29 cellular contexts compared by ENCODE assay signal in the genomic region with DNA sequence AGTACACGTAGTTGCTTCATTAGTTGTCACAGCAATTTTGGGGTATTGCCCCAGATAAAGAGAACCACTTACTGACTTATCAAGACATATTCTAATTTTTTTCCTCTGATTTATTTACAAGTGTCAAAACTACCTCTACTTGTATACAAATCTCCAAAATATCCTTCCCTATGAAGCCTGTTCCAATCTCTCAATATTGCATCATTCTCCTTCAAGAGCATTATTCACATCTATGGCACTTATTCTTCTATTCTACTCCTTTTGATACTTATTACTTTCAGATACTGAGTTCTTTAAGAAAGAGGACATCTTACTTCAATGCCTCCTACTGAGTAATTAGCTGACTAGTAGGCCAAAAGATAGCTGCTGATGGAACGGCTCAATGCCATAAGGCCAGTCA.
DNase-seq lines count a peak whose midpoint lies in the region; ATAC-seq, FAIRE-seq and TF ChIP-seq lines count a peak whose summit lies in the region.
"Had no signal": no experiment of that assay in that cellular context is flagged by ENCODE, and none has a peak within 500 bp of the region (broad histone marks: within the 10 kb centered on the region; RNA-seq: fewer than 3 reads in every experiment).

No MANE protein-coding gene starts in this region.

- H2AFZ ChIP-seq in GM23248 (peak overlapping the region; percentile 13; the same call in 1 of the 2 replicates), astrocyte (ENCODE audit: low read depth, low read length) (no peak overlapping the region)

- H3K27me3 ChIP-seq in GM23248 (replicated peaks; ENCODE audit: insufficient read depth) (no peaks in the 10 kb centered on the region), astrocyte (ENCODE audit: insufficient read depth, low read length) (no peaks in the 10 kb centered on the region), layer of hippocampus (ENCODE audit: control insufficient read depth, insufficient read depth, low read length) (no peaks in the 10 kb centered on the region)
- H3K27me3 ChIP-seq: ascending aorta, neutrophil, tibial artery had no signal

- H3K9ac ChIP-seq in GM23248 (no peak overlapping the region), astrocyte (ENCODE audit: low read length) (no peak overlapping the region)
- H3K9ac ChIP-seq: SK-N-SH had no signal

- peaks cover 44% of the 10 kb centered on the region for H3K4me1 Mint-ChIP-seq in astrocyte (ENCODE audit: low read depth, unreplicated experiment)
- no peaks in the 10 kb centered on the region for H3K4me1 Mint-ChIP-seq in activated CD4-positive, alpha-beta memory T cell treated with anti-CD3 and anti-CD28 coated beads for 36 hours (ENCODE audit: low read depth)
- H3K4me1 Mint-ChIP-seq: activated B cell treated with CpG ODN at 0.5 μM for 24 hours; activated naive CD8-positive, alpha-beta T cell treated with anti-CD3 and anti-CD28 coated beads for 36 hours; B cell; CD4-positive, alpha-beta memory T cell; central memory CD8-positive, alpha-beta T cell; stimulated activated naive CD8-positive, alpha-beta T cell treated with anti-CD3 and anti-CD28 coated beads, Interleukin-15, amount 100 ng/mL, for 72 hours had no signal

- peak overlapping the region; percentile 93 for H3K27ac Mint-ChIP-seq in astrocyte (ENCODE audit: unreplicated experiment)
- H3K27ac Mint-ChIP-seq in activated CD4-positive, alpha-beta memory T cell treated with anti-CD3 and anti-CD28 coated beads for 36 hours, result no peak overlapping the region
- H3K27ac Mint-ChIP-seq: activated B cell treated with CpG ODN at 0.5 μM for 24 hours; activated naive CD8-positive, alpha-beta T cell treated with anti-CD3 and anti-CD28 coated beads for 36 hours; activated T-cell treated with anti-CD3 and anti-CD28 coated beads, Interleukin-2, amount 50 U/mL, for 24 hours; B cell; CD4-positive, alpha-beta memory T cell; stimulated activated naive CD8-positive, alpha-beta T cell treated with anti-CD3 and anti-CD28 coated beads, Interleukin-15, amount 100 ng/mL, for 72 hours had no signal

- H3K36me3 Mint-ChIP-seq in astrocyte (ENCODE audit: low read depth, unreplicated experiment), result no peaks in the 10 kb centered on the region
- H3K36me3 Mint-ChIP-seq in activated CD4-positive, alpha-beta memory T cell treated with anti-CD3 and anti-CD28 coated beads for 36 hours, result no peaks in the 10 kb centered on the region

- no peak for TF ChIP-seq EP300 in A549 (IDR thresholded peaks at IDR 0.05)

- H3K9me3 Mint-ChIP-seq in astrocyte (ENCODE audit: unreplicated experiment), result no peaks in the 10 kb centered on the region
- H3K9me3 Mint-ChIP-seq in activated CD4-positive, alpha-beta memory T cell treated with anti-CD3 and anti-CD28 coated beads for 36 hours, result no peaks in the 10 kb centered on the region
- H3K9me3 Mint-ChIP-seq: activated T-cell treated with anti-CD3 and anti-CD28 coated beads, Interleukin-2, amount 50 U/mL, for 24 hours; central memory CD8-positive, alpha-beta T cell; stimulated activated naive CD8-positive, alpha-beta T cell treated with anti-CD3 and anti-CD28 coated beads, Interleukin-15, amount 100 ng/mL, for 72 hours had no signal

- H3K4me2 ChIP-seq in A549 (peak overlapping the region; percentile 83; the same call in 1 of the 3 replicates), GM23248 (ENCODE audit: unreplicated experiment) (peak overlapping the region; percentile 55), astrocyte (ENCODE audit: low read length) (no peak overlapping the region)
- H3K4me2 ChIP-seq: SK-N-SH had no signal

- in situ Hi-C loops in GM23248 (cut with MboI), result no loop called here

- no peaks in the 10 kb centered on the region for H3K36me3 ChIP-seq in GM23248 (ENCODE audit: low read depth)
- no peaks in the 10 kb centered on the region for H3K36me3 ChIP-seq in astrocyte (ENCODE audit: insufficient read depth, low read length)
- H3K36me3 ChIP-seq: ascending aorta, HAP-1, neutrophil, tibial artery had no signal

- CTCF ChIA-PET in A549 (lab: Yijun Ruan, JAX), result no interaction called here
- CTCF ChIA-PET in activated CD4-positive, alpha-beta memory T cell treated with anti-CD3 and anti-CD28 coated beads for 36 hours (lab: Charles Lee), result no interaction called here

- WGBS in A549 (ENCODE audit: missing lambda C conversion rate), result 95% methylated on average over 2 of the region's 2 CpGs
- WGBS in GM23248 (ENCODE audit: low coverage in 1 of 2, low lambda C conversion rate in 2 of 2, missing lambda C conversion rate in 2 of 2), 2 experiments, result 56 to 58% methylated on average over 2 of the region's 2 CpGs

- POLR2A ChIA-PET in A549 (lab: Yijun Ruan, JAX), result no interaction called here
- POLR2A ChIA-PET in activated CD4-positive, alpha-beta memory T cell treated with anti-CD3 and anti-CD28 coated beads for 36 hours (lab: Charles Lee), result no interaction called here

- H3K4me1 ChIP-seq in A549 (peaks cover 42% of the 10 kb centered on the region), GM23248 (ENCODE audit: insufficient read depth) (peaks cover 56% of the 10 kb centered on the region), astrocyte (ENCODE audit: insufficient read depth, low read length) (peaks cover 13% of the 10 kb centered on the region)

- no peaks in the 10 kb centered on the region for H3K27me3 Mint-ChIP-seq in astrocyte (ENCODE audit: low read depth, unreplicated experiment)
- no peaks in the 10 kb centered on the region for H3K27me3 Mint-ChIP-seq in activated CD4-positive, alpha-beta memory T cell treated with anti-CD3 and anti-CD28 coated beads for 36 hours
- H3K27me3 Mint-ChIP-seq: activated B cell treated with CpG ODN at 0.5 μM for 24 hours; activated naive CD8-positive, alpha-beta T cell treated with anti-CD3 and anti-CD28 coated beads for 36 hours; activated T-cell treated with anti-CD3 and anti-CD28 coated beads, Interleukin-2, amount 50 U/mL, for 24 hours; B cell; central memory CD8-positive, alpha-beta T cell; stimulated activated naive CD8-positive, alpha-beta T cell treated with anti-CD3 and anti-CD28 coated beads, Interleukin-15, amount 100 ng/mL, for 72 hours had no signal

- no peak for TF ChIP-seq RAD21 in A549 (conservative IDR thresholded peaks at IDR 0.05 in 1 of 2, IDR thresholded peaks at IDR 0.05 in 1 of 2)

- H3K79me2 ChIP-seq in GM23248 (ENCODE audit: insufficient read depth) (peaks cover 13% of the 10 kb centered on the region), astrocyte (ENCODE audit: insufficient read depth, low read length) (no peaks in the 10 kb centered on the region)

- TF ChIP-seq CTCF in A549 (IDR thresholded peaks at IDR 0.05) (no peak), astrocyte (IDR thresholded peaks at IDR 0.05; ENCODE audit: insufficient read depth, low read depth, low read length) (no peak)

- FAIRE-seq in A549 (lab: Jason Lieb, UNC) (no peak), astrocyte (lab: Jason Lieb, UNC) (peak; percentile 45)
- FAIRE-seq: endothelial cell of umbilical vein had no signal

- peak overlapping the region in 1 of 2 experiments; percentile 63; a peak in 3 of 6 replicates for H3K27ac ChIP-seq in A549
- peak overlapping the region; percentile 22; the same call in 1 of the 2 replicates for H3K27ac ChIP-seq in GM23248
- no peak overlapping the region for H3K27ac ChIP-seq in astrocyte (ENCODE audit: low read depth, low read length)
- H3K27ac ChIP-seq in layer of hippocampus (ENCODE audit: low read depth, low read length), result peak overlapping the region; percentile 25
- H3K27ac ChIP-seq: neutrophil had no signal

- no peak overlapping the region for H3K4me3 Mint-ChIP-seq in astrocyte (ENCODE audit: unreplicated experiment)
- no peak overlapping the region for H3K4me3 Mint-ChIP-seq in activated CD4-positive, alpha-beta memory T cell treated with anti-CD3 and anti-CD28 coated beads for 36 hours
- H3K4me3 Mint-ChIP-seq: activated B cell treated with CpG ODN at 0.5 μM for 24 hours; activated naive CD8-positive, alpha-beta T cell treated with anti-CD3 and anti-CD28 coated beads for 36 hours; activated T-cell treated with anti-CD3 and anti-CD28 coated beads, Interleukin-2, amount 50 U/mL, for 24 hours; B cell; CD4-positive, alpha-beta memory T cell; central memory CD8-positive, alpha-beta T cell; stimulated activated naive CD8-positive, alpha-beta T cell treated with anti-CD3 and anti-CD28 coated beads, Interleukin-15, amount 100 ng/mL, for 72 hours had no signal

- no peak for ATAC-seq in A549
- no peak for ATAC-seq in HG03457 (IDR thresholded peaks at IDR 0.05; ENCODE audit: unreplicated experiment)
- ATAC-seq: stimulated activated naive CD8-positive, alpha-beta T cell treated with anti-CD3 and anti-CD28 coated beads, Interleukin-15, amount 100 ng/mL, for 72 hours had no signal

- no peak for TF ChIP-seq POLR2A in A549 (IDR thresholded peaks at IDR 0.05; ENCODE audit: low read length)

- no peaks in the 10 kb centered on the region for H3K9me2 ChIP-seq in GM23248 (ENCODE audit: insufficient read depth)
- H3K9me2 ChIP-seq: SK-N-SH had no signal

- intact Hi-C loops in activated CD4-positive, alpha-beta memory T cell treated with anti-CD3 and anti-CD28 coated beads for 36 hours (cut with micrococcal nuclease), result no loop called here

- H3K9me3 ChIP-seq in A549 (no peaks in the 10 kb centered on the region), GM23248 (ENCODE audit: low read depth) (no peaks in the 10 kb centered on the region), astrocyte (ENCODE audit: insufficient read depth, low read depth, low read length) (no peaks in the 10 kb centered on the region)
- H3K9me3 ChIP-seq: ascending aorta, HAP-1, neutrophil, SK-N-SH, tibial artery had no signal

- H3F3A ChIP-seq in GM23248 (ENCODE audit: insufficient read depth), result peaks cover 32% of the 10 kb centered on the region

- H4K20me1 ChIP-seq in GM23248 (ENCODE audit: insufficient read depth) (no peaks in the 10 kb centered on the region), astrocyte (ENCODE audit: insufficient read depth, low read length) (no peaks in the 10 kb centered on the region)

- H3K4me3 ChIP-seq in A549, result no peak overlapping the region
- no peak overlapping the region for H3K4me3 ChIP-seq in GM23248
- no peak overlapping the region for H3K4me3 ChIP-seq in astrocyte (ENCODE audit: insufficient read depth, low read depth, low read length)
- H3K4me3 ChIP-seq: ascending aorta, HAP-1, tibial artery had no signal

- no peak for DNase-seq in A549 (ENCODE audit: low read depth in 1 of 2, low spot score in 1 of 2)
- peak; percentile 24 for DNase-seq in GM23248
- no peak for DNase-seq in astrocyte (ENCODE audit: low read depth)
- no peak for DNase-seq in NCI-H1105 treated with DMSO at 0.1 percent for 48 hours (lab: John Stamatoyannopoulos, UW)
- DNase-seq in cerebellar nuclear complex (lab: John Stamatoyannopoulos, UW), result no peak
- DNase-seq in activated CD4-positive, alpha-beta memory T cell treated with anti-CD3 and anti-CD28 coated beads for 36 hours, result no peak
- DNase-seq: activated B cell treated with CpG ODN at 0.5 μM for 24 hours; activated CD4-positive, alpha-beta T cell treated with anti-CD3 and anti-CD28 coated beads, Interleukin-2, amount 50 U/mL, for 1 hour; activated effector memory CD4-positive, alpha-beta T cell treated with anti-CD3 and anti-CD28 coated beads, Interleukin-2, amount 50 U/mL, for 16 hours; activated naive CD8-positive, alpha-beta T cell treated with anti-CD3 and anti-CD28 coated beads for 36 hours; activated T-cell treated with anti-CD3 and anti-CD28 coated beads, Interleukin-2, amount 50 U/mL, for 24 hours; CD4-positive, alpha-beta memory T cell; DMS153; NCI-H1048; NCI-H1694; NCI-H446 treated with DMSO at 0.1 percent for 48 hours; NCI-H774; right cardiac atrium; SK-N-SH; stimulated activated naive CD8-positive, alpha-beta T cell treated with anti-CD3 and anti-CD28 coated beads, Interleukin-15, amount 100 ng/mL, for 72 hours; tibial artery had no signal
